ENCODE assay signal across 11 cellular contexts in the genomic region with DNA sequence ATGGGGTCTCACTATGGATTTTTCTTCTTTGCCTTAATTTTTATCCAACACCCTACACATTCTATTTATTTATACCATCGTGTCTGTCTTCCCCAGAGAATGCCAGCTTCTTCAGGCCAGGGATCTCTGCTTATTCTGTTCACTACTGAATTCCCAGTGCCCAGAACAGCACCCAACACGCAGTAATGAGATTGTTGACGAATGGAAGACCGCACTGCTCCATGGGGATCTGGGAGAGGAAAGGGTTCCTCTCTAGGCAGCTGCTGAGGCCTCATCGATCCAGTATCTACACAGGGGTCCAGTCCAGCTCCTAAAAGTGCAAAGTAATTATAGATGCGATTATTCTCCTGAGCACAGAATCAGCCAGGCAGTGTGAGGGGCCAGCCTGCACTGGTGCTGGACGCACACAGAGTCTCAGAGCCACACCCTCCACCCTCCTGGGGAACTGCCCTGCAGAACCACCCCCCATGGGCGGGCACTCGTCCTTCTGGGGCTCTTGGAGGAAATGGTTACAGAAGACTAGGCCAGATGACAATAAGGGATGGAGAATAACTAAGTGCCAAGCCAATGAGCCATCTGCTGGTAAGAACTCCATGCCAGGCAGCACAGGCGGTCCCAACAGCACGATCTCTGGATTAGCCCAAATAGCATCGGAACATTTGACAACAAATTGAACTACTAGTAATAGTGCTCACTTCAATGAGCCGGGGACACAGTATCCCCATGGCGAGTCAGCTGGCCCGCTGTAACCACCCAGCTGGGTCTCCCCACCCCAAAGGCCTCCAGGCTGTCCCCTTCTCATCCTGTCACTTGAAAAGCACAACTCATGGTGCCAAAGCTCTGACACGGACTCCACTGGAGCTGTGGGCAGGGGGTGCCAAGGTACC. TPM values are rescaled to one million over a fixed set of nuclear protein-coding genes. Genes with fewer than 3 reads are reported as not detected.
DNase-seq lines count a peak whose midpoint lies in the region; FAIRE-seq and TF ChIP-seq lines count a peak whose summit lies in the region.
"Had no signal": no experiment of that assay in that cellular context is flagged by ENCODE, and none has a peak within 500 bp of the region (broad histone marks: within the 10 kb centered on the region; RNA-seq: fewer than 3 reads in every experiment).

No MANE protein-coding gene starts in this region.

- H3K27me3 ChIP-seq in Peyer's patch (no peaks in the 10 kb centered on the region), small intestine (ENCODE audit: control insufficient read depth in 2 of 2, insufficient read depth in 2 of 2, low read length in 2 of 2) (peaks cover 0 to 4% of the 10 kb centered on the region in 2 donors), Karpas-422 (ENCODE audit: low read length) (no peaks in the 10 kb centered on the region)

- H3K4me1 ChIP-seq in Peyer's patch (peaks cover 0 to 54% (median 15%) of the 10 kb centered on the region in 4 donors), small intestine (ENCODE audit: control insufficient read depth in 2 of 2, insufficient read depth in 1 of 2, low read depth in 1 of 2, low read length in 1 of 2) (peaks cover 2 to 5% of the 10 kb centered on the region in 2 donors), Karpas-422 (ENCODE audit: low read length) (peaks cover 4% of the 10 kb centered on the region)

- peak in 1 of 2 donors; percentile 16 for TF ChIP-seq POLR2A in Peyer's patch (IDR thresholded peaks at IDR 0.05)

- no peak overlapping the region for H3K4me2 ChIP-seq in Karpas-422 (ENCODE audit: low read depth, low read length, poor library complexity, severe bottlenecking)

- H3K79me2 ChIP-seq in Karpas-422 (ENCODE audit: low read length) = no peaks in the 10 kb centered on the region

- 65 to 78% (median 70%) methylated on average over 16 of the region's 16 CpGs for WGBS in small intestine, 3 donors

- H3K36me3 ChIP-seq in Peyer's patch (no peaks in the 10 kb centered on the region), small intestine (ENCODE audit: control insufficient read depth in 2 of 2, insufficient read depth in 2 of 2, low read length in 2 of 2) (no peaks in the 10 kb centered on the region), Karpas-422 (ENCODE audit: insufficient read depth, low read length) (no peaks in the 10 kb centered on the region)

- TF ChIP-seq CTCF in Peyer's patch (IDR thresholded peaks at IDR 0.05) = no peak

- H3K27ac ChIP-seq in Peyer's patch (peak overlapping the region in 2 of 4 donors; percentile 71 to 88), small intestine (ENCODE audit: low read depth in 1 of 2, low read length in 1 of 2) (no peak overlapping the region), Karpas-422 (ENCODE audit: low read length) (no peak overlapping the region)

- no peaks in the 10 kb centered on the region for H4K20me1 ChIP-seq in Karpas-422 (ENCODE audit: insufficient read depth, low read depth, low read length)

- H3K4me3 ChIP-seq in Peyer's patch (no peak overlapping the region), small intestine (ENCODE audit: low read depth in 1 of 2, low read length in 2 of 2) (no peak overlapping the region), Karpas-422 (ENCODE audit: low read length) (no peak overlapping the region)
- H3K4me3 ChIP-seq: GM12878 had no signal

- DNase-seq in SIG-M5 treated with dmso at 0.1 percent for 504 hours (lab: John Stamatoyannopoulos, UW; ENCODE audit: unreplicated experiment) = peak; percentile 42
- no peak for DNase-seq in SIG-M5 (lab: John Stamatoyannopoulos, UW)
- peak in 2 of 3 donors; percentile 64 to 79 for DNase-seq in Peyer's patch
- peak; percentile 50 for DNase-seq in globus pallidus (ENCODE audit: low spot score)
- peak; percentile 50 for DNase-seq in small intestine
- no peak for DNase-seq in NCI-H2029 treated with DMSO at 0.1 percent for 48 hours (lab: John Stamatoyannopoulos, UW)
- DNase-seq in Karpas-422 = no peak
- DNase-seq in mucosa of gallbladder (ENCODE audit: low spot score) = no peak
- DNase-seq: activated effector memory CD4-positive, alpha-beta T cell treated with Interleukin-2 at 50 U/mL for 16 hours had no signal

- H3K9me3 ChIP-seq in Peyer's patch (no peaks in the 10 kb centered on the region), small intestine (ENCODE audit: control insufficient read depth, low read depth) (no peaks in the 10 kb centered on the region), Karpas-422 (ENCODE audit: low read length) (no peaks in the 10 kb centered on the region)

- no peak overlapping the region for H3K9ac ChIP-seq in Karpas-422 (ENCODE audit: low read length)

- H3K9me2 ChIP-seq in Karpas-422 (replicated peaks; ENCODE audit: insufficient read depth, low read length) = no peaks in the 10 kb centered on the region

- no peak for FAIRE-seq in small intestine (lab: Jason Lieb, UNC)
- FAIRE-seq: GM12878, islet of Langerhans had no signal

- H2AFZ ChIP-seq in Karpas-422 (ENCODE audit: low read length) = no peak overlapping the region

RNA-seq across cellular contexts. Expression of a gene that starts 1.7 kb away (rescaled TPM):
- total RNA-seq in Peyer's patch = 100 to 1,000 TPM in 3 of 4 donors, 10 to 100 TPM in 1; 92.4 to 478 (median 444) TPM
- 10 to 100 TPM; 34.8 to 96.6 (median 64.3) TPM for polyA plus RNA-seq in small intestine
- not detected in 2 replicates for total RNA-seq in Karpas-422 (2014; rRNA removed; shearing (Covaris generic); ENCODE audit: low replicate concordance)
- total RNA-seq in mucosa of gallbladder = 22.8 TPM

Comparison
In these comparisons a context has a peak if more than half of its experiments do, and no peak if none do; other contexts are left out.
1. DNase-seq: peak in SIG-M5 treated with dmso at 0.1 percent for 504 hours (single experiment), Peyer's patch (2 of 3), globus pallidus (single experiment) and small intestine (single experiment); none in SIG-M5 (single experiment), NCI-H2029 treated with DMSO at 0.1 percent for 48 hours (single experiment), Karpas-422 (single experiment) and mucosa of gallbladder (single experiment).
2. RNA of a gene that starts 1.7 kb away (total RNA-seq): 92.4 to 478 TPM in Peyer's patch and 22.8 TPM in mucosa of gallbladder (single experiment); not detected in Karpas-422; every median in the first group is over 10 times any median in the second.